In the genomic region with DNA sequence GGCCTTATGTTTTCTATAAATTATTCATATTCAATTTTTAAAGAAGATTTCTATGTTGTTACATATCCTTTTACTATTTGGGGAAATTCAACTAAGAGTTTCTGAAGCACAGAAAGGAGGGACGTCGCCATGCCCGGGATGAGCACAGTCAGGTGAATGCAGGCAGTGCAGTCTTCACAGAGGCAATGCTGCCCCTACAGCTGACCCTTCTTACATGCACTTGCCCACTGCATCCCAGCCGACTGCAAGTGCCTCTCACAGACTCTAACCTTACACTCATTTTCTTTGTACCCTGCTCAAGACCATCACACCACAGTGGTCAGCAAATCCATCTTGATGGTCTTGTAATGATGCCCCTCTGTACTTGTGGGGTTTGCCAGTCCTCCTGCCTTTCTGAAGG, we compare ENCODE assay signal across 23 cellular contexts.
DNase-seq lines count a peak whose midpoint lies in the region; ATAC-seq and TF ChIP-seq lines count a peak whose summit lies in the region.
"Had no signal": no experiment of that assay in that cellular context is flagged by ENCODE, and none has a peak within 500 bp of the region (broad histone marks: within the 10 kb centered on the region; RNA-seq: fewer than 3 reads in every experiment).

No MANE protein-coding gene starts in this region.

- no peak overlapping the region for H4K91ac ChIP-seq in neuronal stem cell (ENCODE audit: low read depth, low read length, poor library complexity)

- H3K4me2 ChIP-seq in GM23338: no peak overlapping the region
- H3K4me2 ChIP-seq in neuronal stem cell (ENCODE audit: insufficient read depth, low read length, poor library complexity, severe bottlenecking): no peak overlapping the region
- H3K4me2 ChIP-seq: A549; BLaER1 treated with 17β-estradiol and CSF1 and Interleukin-3, amounts not matched to agents 10 nM and 100 nM had no signal

- H2AFZ ChIP-seq in GM23338 (no peak overlapping the region), neuronal stem cell (ENCODE audit: low read length) (no peak overlapping the region)

- 89 to 92% methylated on average over 3 to 4 of the region's 4 CpGs for WGBS in endodermal cell (ENCODE audit: insufficient coverage in 1 of 2, insufficient read length in 1 of 2), 2 experiments
- no CpG with 5 or more reads among the region's 4 CpGs for WGBS in neuronal stem cell (ENCODE audit: extremely low coverage in 2 of 2, insufficient read length in 2 of 2, insufficient replicate concordance in 1 of 2), 2 donors

- no peak overlapping the region for H2BK12ac ChIP-seq in neuronal stem cell (ENCODE audit: low read length)

- H3K9me3 Mint-ChIP-seq in GM23338: no peaks in the 10 kb centered on the region; the same call in 2 of the 3 replicates
- H3K9me3 Mint-ChIP-seq in WTC11: peaks cover 4% of the 10 kb centered on the region
- H3K9me3 Mint-ChIP-seq in endodermal cell: no peaks in the 10 kb centered on the region
- H3K9me3 Mint-ChIP-seq: CD4-positive, alpha-beta T cell; CD8-positive, alpha-beta T cell had no signal

- no peak overlapping the region for H3K23ac ChIP-seq in neuronal stem cell (ENCODE audit: low read depth, low read length, poor library complexity)

- H2BK5ac ChIP-seq in neuronal stem cell (ENCODE audit: low read length): peak overlapping the region; percentile 20

- intact Hi-C loops in ascending aorta (cut with DNase I): no loop called here

- DNase-seq in GM23338 (ENCODE audit: low spot score) (peak; percentile 15), WTC11 (ENCODE audit: low spot score) (no peak), endodermal cell (no peak), neuronal stem cell (ENCODE audit: low spot score) (no peak), GM03348 (ENCODE audit: low spot score) (no peak), H7 (no peak), ascending aorta (ENCODE audit: low spot score in 2 of 2) (no peak)
- DNase-seq: AML-193; CD4-positive, alpha-beta T cell; CD8-positive, alpha-beta T cell; COR-L47; DMS 273 treated with DMSO at 0.1 percent for 48 hours; DMS153; DMS53; DMS79; DND-41; EL; GDM1 had no signal

- CTCF ChIA-PET in WTC11 (lab: Charles Lee): interaction anchor here (0.5 kb wide), 1 partner anchor 54 kb away, joined by 3 read pairs; no protein-coding TSS in a partner anchor

- ATAC-seq in GM23338: peak; percentile 74
- ATAC-seq in WTC11: peak; percentile 46
- ATAC-seq: A549; CD8-positive, alpha-beta T cell had no signal

- no peaks in the 10 kb centered on the region for H3K36me3 ChIP-seq in GM23338 (ENCODE audit: insufficient read depth)
- H3K36me3 ChIP-seq in endodermal cell (ENCODE audit: control insufficient read depth, insufficient read depth, low read length): no peaks in the 10 kb centered on the region
- peaks cover 8 to 80% of the 10 kb centered on the region in 2 donors for H3K36me3 ChIP-seq in neuronal stem cell (replicated peaks in 1 of 2; ENCODE audit: control insufficient read depth in 2 of 2, insufficient read depth in 2 of 2, low read length in 2 of 2)
- H3K36me3 ChIP-seq in H7 (replicated peaks; ENCODE audit: control insufficient read depth, insufficient read depth, low read length): no peaks in the 10 kb centered on the region
- H3K36me3 ChIP-seq in ascending aorta: no peaks in the 10 kb centered on the region
- H3K36me3 ChIP-seq: BLaER1 treated with 17β-estradiol and CSF1 and Interleukin-3, amounts not matched to agents 10 nM and 100 nM had no signal

- H3F3A ChIP-seq in GM23338 (replicated peaks; ENCODE audit: low read depth): no peaks in the 10 kb centered on the region

- no peak overlapping the region for H3K4me3 ChIP-seq in GM23338
- no peak overlapping the region for H3K4me3 ChIP-seq in endodermal cell (ENCODE audit: low read length)
- no peak overlapping the region for H3K4me3 ChIP-seq in neuronal stem cell (ENCODE audit: low read length in 2 of 2)
- no peak overlapping the region for H3K4me3 ChIP-seq in H7 (ENCODE audit: insufficient read depth, low read depth, low read length)
- H3K4me3 ChIP-seq in ascending aorta: no peak overlapping the region
- H3K4me3 ChIP-seq: A549; BLaER1 treated with 17β-estradiol and CSF1 and Interleukin-3, amounts not matched to agents 10 nM and 100 nM had no signal

- H3K36me3 Mint-ChIP-seq in GM23338 (ENCODE audit: low read depth): peaks cover 9% of the 10 kb centered on the region; the same call in 2 of the 3 replicates
- H3K36me3 Mint-ChIP-seq in WTC11: peaks cover 15% of the 10 kb centered on the region
- no peaks in the 10 kb centered on the region for H3K36me3 Mint-ChIP-seq in endodermal cell (ENCODE audit: low read depth)
- H3K36me3 Mint-ChIP-seq: CD8-positive, alpha-beta T cell had no signal

- H3K79me1 ChIP-seq in neuronal stem cell (ENCODE audit: low read depth, low read length): no peaks in the 10 kb centered on the region

- H3K4me1 ChIP-seq in GM23338 (ENCODE audit: insufficient read depth): no peaks in the 10 kb centered on the region
- H3K4me1 ChIP-seq in endodermal cell (ENCODE audit: control insufficient read depth, insufficient read depth, low read length): no peaks in the 10 kb centered on the region
- peaks cover 0 to 1% of the 10 kb centered on the region in 2 donors for H3K4me1 ChIP-seq in neuronal stem cell (ENCODE audit: control insufficient read depth in 2 of 2, insufficient read depth in 1 of 2, low read depth in 1 of 2, low read length in 2 of 2)
- H3K4me1 ChIP-seq in ascending aorta: no peaks in the 10 kb centered on the region
- H3K4me1 ChIP-seq: A549; BLaER1 treated with 17β-estradiol and CSF1 and Interleukin-3, amounts not matched to agents 10 nM and 100 nM had no signal

- no peak overlapping the region for H3K9ac ChIP-seq in endodermal cell (ENCODE audit: extremely low read depth, low read length, poor library complexity, severe bottlenecking)
- no peak overlapping the region for H3K9ac ChIP-seq in neuronal stem cell (ENCODE audit: low read depth, low read length, poor library complexity)
- H3K9ac ChIP-seq: BLaER1 treated with 17β-estradiol and CSF1 and Interleukin-3, amounts not matched to agents 10 nM and 100 nM had no signal

- H3K4me3 Mint-ChIP-seq in GM23338 (no peak overlapping the region), WTC11 (no peak overlapping the region), endodermal cell (no peak overlapping the region)
- H3K4me3 Mint-ChIP-seq: B cell; CD4-positive, alpha-beta T cell; CD8-positive, alpha-beta T cell had no signal

- H3K4ac ChIP-seq in neuronal stem cell (ENCODE audit: low read length): no peak overlapping the region

- no peak overlapping the region for H2AK5ac ChIP-seq in neuronal stem cell (ENCODE audit: low read depth, low read length)

- no peak overlapping the region for H3K18ac ChIP-seq in neuronal stem cell (ENCODE audit: low read length)

- H3K4me1 Mint-ChIP-seq in GM23338 (peaks cover 4% of the 10 kb centered on the region; the same call in 2 of the 3 replicates), WTC11 (no peaks in the 10 kb centered on the region), endodermal cell (peaks cover 4% of the 10 kb centered on the region)
- H3K4me1 Mint-ChIP-seq: B cell had no signal

- H3K27me3 ChIP-seq in GM23338 (ENCODE audit: insufficient read depth): no peaks in the 10 kb centered on the region
- no peaks in the 10 kb centered on the region for H3K27me3 ChIP-seq in endodermal cell (ENCODE audit: control insufficient read depth, insufficient read depth, low read length, poor library complexity, severe bottlenecking)
- H3K27me3 ChIP-seq in neuronal stem cell (ENCODE audit: control insufficient read depth in 3 of 3, insufficient read depth in 3 of 3, low read depth in 1 of 3, low read length in 3 of 3): no peaks in the 10 kb centered on the region
- H3K27me3 ChIP-seq in H7 (ENCODE audit: control insufficient read depth, insufficient read depth, low read length): no peaks in the 10 kb centered on the region
- H3K27me3 ChIP-seq in ascending aorta: no peaks in the 10 kb centered on the region
- H3K27me3 ChIP-seq: BLaER1 treated with 17β-estradiol and CSF1 and Interleukin-3, amounts not matched to agents 10 nM and 100 nM had no signal

- no peak overlapping the region for H4K8ac ChIP-seq in neuronal stem cell (ENCODE audit: low read depth, low read length)

- H3K14ac ChIP-seq in neuronal stem cell (ENCODE audit: low read length): no peak overlapping the region

- H2BK120ac ChIP-seq in neuronal stem cell (ENCODE audit: low read depth, low read length): no peak overlapping the region

- H2BK15ac ChIP-seq in neuronal stem cell (ENCODE audit: low read length): no peak overlapping the region

- H3K27ac Mint-ChIP-seq in GM23338 (no peak overlapping the region), WTC11 (no peak overlapping the region), endodermal cell (no peak overlapping the region)
- H3K27ac Mint-ChIP-seq: B cell; CD4-positive, alpha-beta T cell; CD8-positive, alpha-beta T cell had no signal

- H4K20me1 ChIP-seq in GM23338 (replicated peaks; ENCODE audit: insufficient read depth): no peaks in the 10 kb centered on the region
- H4K20me1 ChIP-seq: BLaER1 treated with 17β-estradiol and CSF1 and Interleukin-3, amounts not matched to agents 10 nM and 100 nM had no signal

- H3K9me3 ChIP-seq in endodermal cell (ENCODE audit: control insufficient read depth, low read length): no peaks in the 10 kb centered on the region
- peaks cover 0 to 6% of the 10 kb centered on the region in 2 donors for H3K9me3 ChIP-seq in neuronal stem cell (replicated peaks in 1 of 2; ENCODE audit: control insufficient read depth in 2 of 2, insufficient read depth in 1 of 2, low read depth in 1 of 2, low read length in 2 of 2)
- H3K9me3 ChIP-seq in ascending aorta: no peaks in the 10 kb centered on the region
- H3K9me3 ChIP-seq: A549; BLaER1 treated with 17β-estradiol and CSF1 and Interleukin-3, amounts not matched to agents 10 nM and 100 nM had no signal

- H3K27ac ChIP-seq in GM23338 (ENCODE audit: low read depth) (no peak overlapping the region), endodermal cell (ENCODE audit: low read depth, low read length) (no peak overlapping the region), neuronal stem cell (replicated peaks; ENCODE audit: low read length) (no peak overlapping the region), ascending aorta (no peak overlapping the region)
- H3K27ac ChIP-seq: 22Rv1; A549; BLaER1 treated with 17β-estradiol and CSF1 and Interleukin-3, amounts not matched to agents 10 nM and 100 nM; C4-2B had no signal

- no peaks in the 10 kb centered on the region for H3K9me2 ChIP-seq in GM23338 (ENCODE audit: insufficient read depth)

- POLR2A ChIA-PET in WTC11 (lab: Charles Lee): no interaction called here

- no peaks in the 10 kb centered on the region for H3K79me2 ChIP-seq in GM23338 (replicated peaks; ENCODE audit: insufficient read depth)

- TF ChIP-seq CTCF in GM23338 (conservative IDR thresholded peaks at IDR 0.05; ENCODE audit: low read depth in 2 of 2): 0 out of 4 replicates have a peak, but pooled peaks of 1 of the 2 experiments have one; percentile 4
- no peak for TF ChIP-seq CTCF in WTC11 (IDR thresholded peaks at IDR 0.05)
- peak; percentile 55 for TF ChIP-seq CTCF in endodermal cell (conservative IDR thresholded peaks at IDR 0.05)
- no peak for TF ChIP-seq CTCF in ascending aorta (IDR thresholded peaks at IDR 0.05)

- H3K27me3 Mint-ChIP-seq in GM23338 (ENCODE audit: insufficient read depth, low read depth, poor library complexity) (no peaks in the 10 kb centered on the region), WTC11 (ENCODE audit: low read depth) (no peaks in the 10 kb centered on the region), endodermal cell (ENCODE audit: insufficient read depth) (no peaks in the 10 kb centered on the region)
